9 cellular contexts compared by ENCODE assay signal in the genomic region with DNA sequence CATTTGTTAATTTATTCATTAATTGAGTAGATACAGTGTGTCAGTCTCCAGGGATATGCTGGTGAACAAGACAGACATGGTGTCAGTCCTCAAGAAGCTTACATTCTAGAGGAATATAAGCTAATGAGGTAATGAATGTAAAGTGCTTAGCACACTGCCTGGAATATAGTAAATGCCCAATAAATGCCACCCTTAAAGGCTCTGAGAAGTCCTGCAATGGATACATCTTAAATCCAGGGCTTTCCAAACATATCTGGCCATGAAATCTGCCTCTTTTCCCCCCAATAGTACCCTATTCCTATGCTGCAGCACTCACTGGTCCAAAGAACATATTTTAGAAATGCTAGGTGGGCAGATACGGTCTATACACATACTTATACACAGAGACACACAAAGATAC.
"Had no signal": no experiment of that assay in that cellular context is flagged by ENCODE, and none has a peak within 500 bp of the region (broad histone marks: within the 10 kb centered on the region; RNA-seq: fewer than 3 reads in every experiment).

No MANE protein-coding gene starts in this region.

- DNase-seq: IMR-90, Karpas-422, Kasumi-1, KBM-7, KG1 had no signal

- ATAC-seq: HepG2 had no signal

- H3K9ac ChIP-seq: KMS-11 had no signal

- H3K36me3 Mint-ChIP-seq: IgD-negative memory B cell had no signal

- H3K27ac ChIP-seq: HL-60, KMS-11 had no signal

- H3K4me3 Mint-ChIP-seq: IgD-negative memory B cell had no signal

- H3K4me1 Mint-ChIP-seq: IgD-negative memory B cell had no signal

- H3K4me2 ChIP-seq: KMS-11 had no signal

- H3K27ac Mint-ChIP-seq: IgD-negative memory B cell had no signal

- FAIRE-seq: HepG2 had no signal
